8 cellular contexts compared by ENCODE assay signal in the genomic region with DNA sequence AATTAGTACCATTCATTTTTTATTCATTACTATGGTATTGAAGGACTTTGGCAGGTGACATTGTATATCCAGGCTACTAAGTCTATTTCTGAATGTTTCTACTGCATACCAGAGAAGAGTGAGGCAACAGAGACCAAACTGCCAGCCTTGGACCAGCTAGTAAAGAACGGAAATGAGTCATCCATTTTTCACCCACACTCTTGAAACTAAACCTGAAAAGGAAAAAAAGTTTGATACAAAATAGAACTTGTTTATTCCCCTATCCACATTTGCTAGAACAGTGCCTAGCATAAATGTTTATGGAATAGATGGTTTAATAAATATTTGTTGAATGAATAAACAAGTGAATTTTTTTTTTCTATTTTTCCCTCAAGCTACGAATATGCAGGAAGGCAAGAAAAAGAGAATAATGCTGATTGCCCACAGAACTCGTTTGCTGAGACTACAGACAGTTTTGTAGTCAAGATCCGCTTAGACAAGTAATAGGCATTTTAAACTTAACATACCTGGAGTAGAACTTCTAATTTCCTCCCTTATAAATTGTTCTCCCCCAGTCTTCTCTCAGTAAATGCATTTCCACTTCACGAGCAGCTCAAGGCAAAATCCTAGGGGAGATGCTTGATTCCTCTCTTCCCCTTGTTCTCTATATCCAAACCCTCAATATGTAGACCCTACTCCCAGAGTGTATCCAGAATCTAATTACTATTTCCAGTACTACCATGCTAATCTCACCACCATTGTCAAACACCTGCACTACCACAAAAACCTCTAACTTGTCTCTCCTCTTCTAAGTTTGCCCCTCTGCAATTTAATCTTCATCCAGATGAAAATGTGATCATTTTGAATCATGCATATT.
DNase-seq lines count a peak whose midpoint lies in the region; TF ChIP-seq lines count a peak whose summit lies in the region.

No MANE protein-coding gene starts in this region.

- POLR2A ChIA-PET in GM10248 (lab: Yijun Ruan, JAX), result no interaction called here

- no peaks in the 10 kb centered on the region for H3K27me3 ChIP-seq in GM23248 (replicated peaks; ENCODE audit: insufficient read depth)

- DNase-seq in GM10248 (ENCODE audit: extremely low spot score), result peak; percentile 35
- DNase-seq in GM23248, result peak; percentile 95
- peak; percentile 85 to 90 for DNase-seq in Kasumi-1 (lab: John Stamatoyannopoulos, UW)
- DNase-seq in activated CD4-positive, alpha-beta T cell treated with anti-CD3 and anti-CD28 coated beads, Interleukin-2, amount 50 U/mL, for 4 hours, result peak; percentile 9 to 14
- peak; percentile 89 for DNase-seq in fibroblast of peridontal ligament (ENCODE audit: extremely low read depth)
- peak; percentile 36 for DNase-seq in smooth muscle cell of the brain vasculature (ENCODE audit: low read depth, low spot score)
- no peak for DNase-seq in NCI-H526 treated with DMSO at 0.1 percent for 48 hours (lab: John Stamatoyannopoulos, UW)
- no peak for DNase-seq in NCI-H69 (lab: John Stamatoyannopoulos, UW)

- no peaks in the 10 kb centered on the region for H3K9me3 ChIP-seq in GM23248 (ENCODE audit: low read depth)

- H3K9me2 ChIP-seq in GM23248 (ENCODE audit: insufficient read depth), result no peaks in the 10 kb centered on the region

- H3K79me2 ChIP-seq in GM23248 (ENCODE audit: insufficient read depth), result no peaks in the 10 kb centered on the region

- peaks cover 80% of the 10 kb centered on the region for H3K4me1 ChIP-seq in GM23248 (ENCODE audit: insufficient read depth)

- WGBS in GM23248 (ENCODE audit: low coverage in 1 of 2, low lambda C conversion rate in 2 of 2, missing lambda C conversion rate in 2 of 2), 2 experiments, result 58% methylated on average over 5 of the region's 5 CpGs

- peak overlapping the region; percentile 16; the same call in 1 of the 2 replicates for H3K9ac ChIP-seq in GM23248

- H3F3A ChIP-seq in GM23248 (ENCODE audit: insufficient read depth), result peaks cover 45% of the 10 kb centered on the region

- TF ChIP-seq CTCF in GM10248 (IDR thresholded peaks at IDR 0.05; ENCODE audit: control extremely low read depth, extremely low read depth, low read depth, missing control alignments), result no peak

- H3K36me3 ChIP-seq in GM23248 (ENCODE audit: low read depth), result no peaks in the 10 kb centered on the region

- peak overlapping the region; percentile 78 for H3K4me2 ChIP-seq in GM23248 (ENCODE audit: unreplicated experiment)

- H3K27ac ChIP-seq in GM23248, result peak overlapping the region; percentile 79

- peak overlapping the region; percentile 57 for H3K4me3 ChIP-seq in GM23248

- in situ Hi-C loops in GM23248 (cut with MboI), result no loop called here

- CTCF ChIA-PET in GM10248 (lab: Yijun Ruan, JAX), result interaction anchor here (1.1 to 2.0 kb wide), 2 partner anchors 9 to 51 kb away, joined by 3 to 4 read pairs; no protein-coding TSS in a partner anchor

- no peak overlapping the region for H2AFZ ChIP-seq in GM23248

- H4K20me1 ChIP-seq in GM23248 (ENCODE audit: insufficient read depth), result no peaks in the 10 kb centered on the region

Comparison
In these comparisons a context has a peak if more than half of its experiments do, and no peak if none do; other contexts are left out.
1. DNase-seq: peak in GM10248 (single experiment), GM23248 (single experiment), Kasumi-1 (2 of 2), activated CD4-positive, alpha-beta T cell treated with anti-CD3 and anti-CD28 coated beads, Interleukin-2, amount 50 U/mL, for 4 hours (2 of 2), fibroblast of peridontal ligament (single experiment) and smooth muscle cell of the brain vasculature (single experiment); none in NCI-H526 treated with DMSO at 0.1 percent for 48 hours (single experiment) and NCI-H69 (single experiment).